ENCODE assay signal across 8 cellular contexts in the genomic region with DNA sequence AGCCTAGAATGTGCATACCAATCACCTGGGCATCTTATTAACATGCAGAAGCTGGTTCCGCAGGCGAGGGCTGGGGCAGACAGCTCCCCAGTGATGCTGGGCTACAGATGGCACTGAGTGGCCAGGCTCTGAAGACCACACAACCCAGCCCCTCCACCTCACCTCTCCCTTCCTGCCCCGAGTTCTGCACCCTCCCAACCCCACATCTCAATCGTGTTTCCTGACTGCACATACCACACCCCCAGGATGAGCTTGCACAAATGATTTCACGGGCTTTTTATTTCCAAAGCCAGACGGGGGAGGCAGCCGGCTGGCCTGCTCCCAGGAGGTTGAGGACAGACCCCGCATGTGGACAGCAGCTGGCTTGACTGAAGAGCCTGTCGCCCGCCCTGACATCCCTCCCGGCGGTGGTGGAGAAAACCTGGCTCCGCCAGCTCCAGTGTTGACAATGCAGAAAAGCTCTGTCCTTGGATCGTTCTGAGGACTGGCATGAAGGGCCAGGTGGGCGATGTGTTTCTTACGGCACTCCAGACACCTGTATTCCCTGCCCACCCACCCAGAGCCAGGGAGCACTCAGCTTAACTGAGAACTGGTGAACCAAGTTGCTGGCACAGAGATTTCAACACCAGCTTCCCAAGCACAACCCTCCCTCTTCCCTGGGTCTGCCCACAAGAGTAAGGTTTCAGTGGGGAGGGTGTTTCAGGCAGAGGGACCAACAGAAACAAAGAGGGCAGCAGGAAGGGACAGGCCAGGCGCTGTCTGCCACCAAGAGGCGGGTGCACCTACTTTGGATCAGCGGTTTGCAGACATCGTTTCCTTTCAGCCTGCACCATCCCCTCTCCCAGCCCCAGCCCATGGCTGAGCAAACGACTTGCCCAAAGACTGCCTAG. TPM values are rescaled to one million over a fixed set of nuclear protein-coding genes. Genes with fewer than 3 reads are reported as not detected.
A peak's percentile ranks its signal among the peaks of the same experiment; 100 is the strongest.
DNase-seq lines count a peak whose midpoint lies in the region; ATAC-seq lines count a peak whose summit lies in the region.

No MANE protein-coding gene starts in this region.

- H3K27ac Mint-ChIP-seq in effector memory CD8-positive, alpha-beta T cell: peak overlapping the region; percentile 81 to 96

- H3K36me3 Mint-ChIP-seq in effector memory CD8-positive, alpha-beta T cell (ENCODE audit: insufficient read depth): peaks cover 97% of the 10 kb centered on the region

- peak overlapping the region; percentile 53 to 65 for H3K4me3 Mint-ChIP-seq in effector memory CD8-positive, alpha-beta T cell

- no peaks in the 10 kb centered on the region for H3K27me3 Mint-ChIP-seq in effector memory CD8-positive, alpha-beta T cell

- ATAC-seq in effector memory CD8-positive, alpha-beta T cell (replicated peaks): peak; percentile 20
- no peak for ATAC-seq in HG03354 (IDR thresholded peaks at IDR 0.05; ENCODE audit: poor library complexity, severe bottlenecking, unreplicated experiment)
- no peak for ATAC-seq in left colon

- intact Hi-C loops in posterior cingulate gyrus (cut with DNase I): loop anchor here (5.0 kb wide), 1 partner anchor 33 kb away; the partner anchor contains the start of gene IFFO2
- intact Hi-C loops in left colon (cut with DNase I, micrococcal nuclease): no loop called here

- H3K4me1 Mint-ChIP-seq in effector memory CD8-positive, alpha-beta T cell (ENCODE audit: low read depth in 2 of 2): peaks cover 39 to 58% of the 10 kb centered on the region in 2 donors

- H3K9me3 Mint-ChIP-seq in effector memory CD8-positive, alpha-beta T cell: peaks cover 0 to 2% of the 10 kb centered on the region in 2 donors

- peak; percentile 47 for DNase-seq in Daoy (ENCODE audit: low read depth)
- peak; percentile 36 for DNase-seq in NCI-H345 treated with DMSO at 0.1 percent for 48 hours (lab: John Stamatoyannopoulos, UW; ENCODE audit: unreplicated experiment)
- DNase-seq in effector memory CD8-positive, alpha-beta T cell: peak in 1 of 3 experiments; percentile 28
- DNase-seq in posterior cingulate gyrus: peak in 6 of 10 donors; percentile 44 to 94 (median 78)
- no peak for DNase-seq in SK-N-DZ (ENCODE audit: low spot score)
- no peak for DNase-seq in left colon
- DNase-seq in cerebellar nuclear complex (lab: John Stamatoyannopoulos, UW): no peak

RNA-seq across cellular contexts. Expression of gene ALDH4A1, which starts 21.6 kb away (rescaled TPM):
- total RNA-seq in Daoy (2014; rRNA removed; shearing (Covaris generic)): 9.5 and 29.3 TPM in 2 replicates
- 17.8 and 24.8 TPM in 2 replicates for polyA plus RNA-seq in SK-N-DZ (2014; cell fraction: cytosol; rRNA removed)
- polyA plus RNA-seq in SK-N-DZ (2014; cell fraction: nucleus; rRNA removed): 45.7 and 51.6 TPM in 2 replicates
- total RNA-seq in left colon: 1 to 10 TPM; 4.9 to 5.5 TPM

RNA-seq across cellular contexts. Expression of gene IFFO2, which starts 32.5 kb away (rescaled TPM):
- 33.0 and 34.1 TPM in 2 replicates for total RNA-seq in Daoy (2014; rRNA removed; shearing (Covaris generic))
- polyA plus RNA-seq in SK-N-DZ (2014; cell fraction: cytosol; rRNA removed): 1.0 and 1.1 TPM in 2 replicates
- polyA plus RNA-seq in SK-N-DZ (2014; cell fraction: nucleus; rRNA removed): 0.13 and 0.33 TPM in 2 replicates
- total RNA-seq in left colon: 10 to 100 TPM in 1 of 2 donors, 1 to 10 TPM in 1; 5.4 to 14.7 TPM

Comparison
In these comparisons a context has a peak if more than half of its experiments do, and no peak if none do; other contexts are left out.
1. DNase-seq: peak in Daoy (single experiment), NCI-H345 treated with DMSO at 0.1 percent for 48 hours (single experiment) and posterior cingulate gyrus (6 of 10); none in SK-N-DZ (single experiment), left colon (0 of 2) and cerebellar nuclear complex (0 of 2).